ENCODE assay signal across 1 cellular context in the genomic region with DNA sequence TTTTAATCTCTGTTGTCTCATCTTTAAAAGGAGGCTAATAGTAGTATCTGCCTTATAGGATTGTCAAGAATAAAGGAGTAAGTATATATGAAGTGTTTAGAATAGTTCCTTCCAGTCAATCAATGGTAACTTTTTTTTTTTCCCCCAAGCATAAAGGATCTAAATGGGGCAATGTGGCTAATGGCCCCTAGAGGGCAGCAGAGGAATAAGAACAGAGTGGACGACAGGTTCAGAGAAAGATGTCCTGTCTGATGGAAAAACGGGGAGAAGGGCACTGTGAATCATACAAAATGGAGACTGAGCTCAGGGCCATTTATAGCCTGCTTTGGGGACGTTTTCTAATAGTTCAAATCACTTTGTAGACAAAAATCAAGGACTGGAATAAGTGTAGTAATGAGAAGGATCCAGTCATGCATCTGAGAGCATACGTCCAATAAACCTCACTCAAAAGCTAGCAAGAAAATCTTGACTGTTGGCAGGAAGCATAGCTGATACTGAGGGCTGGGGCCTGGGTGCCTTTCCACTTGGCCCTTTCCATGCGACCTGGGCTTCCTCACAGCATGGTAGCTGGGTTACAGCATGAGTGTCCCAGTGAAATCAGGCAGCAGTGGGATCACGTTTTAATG.
TF ChIP-seq lines count a peak whose summit lies in the region.

No MANE protein-coding gene starts in this region.

TF ChIP-seq in HEK293, 187 proteins besides CTCF, POLR2A, EP300 and RAD21 (continued from another document):
- TF ChIP-seq ZNF449 (tag by site-specific recombination; IDR thresholded peaks at IDR 0.05) (no peak), ZNF654 (tag by site-specific recombination; IDR thresholded peaks at IDR 0.05; ENCODE audit: low read depth) (peak; percentile 93), ZNF324 (tag by site-specific recombination; IDR thresholded peaks at IDR 0.05) (no peak), ZNF335 (tag by site-specific recombination; conservative IDR thresholded peaks at IDR 0.05) (0 out of 2 replicates have a peak, but pooled peaks have one; percentile 29), ZBTB7A (tag by site-specific recombination; IDR thresholded peaks at IDR 0.05; ENCODE audit: low read depth) (no peak)
- TF ChIP-seq, protein P1, sequence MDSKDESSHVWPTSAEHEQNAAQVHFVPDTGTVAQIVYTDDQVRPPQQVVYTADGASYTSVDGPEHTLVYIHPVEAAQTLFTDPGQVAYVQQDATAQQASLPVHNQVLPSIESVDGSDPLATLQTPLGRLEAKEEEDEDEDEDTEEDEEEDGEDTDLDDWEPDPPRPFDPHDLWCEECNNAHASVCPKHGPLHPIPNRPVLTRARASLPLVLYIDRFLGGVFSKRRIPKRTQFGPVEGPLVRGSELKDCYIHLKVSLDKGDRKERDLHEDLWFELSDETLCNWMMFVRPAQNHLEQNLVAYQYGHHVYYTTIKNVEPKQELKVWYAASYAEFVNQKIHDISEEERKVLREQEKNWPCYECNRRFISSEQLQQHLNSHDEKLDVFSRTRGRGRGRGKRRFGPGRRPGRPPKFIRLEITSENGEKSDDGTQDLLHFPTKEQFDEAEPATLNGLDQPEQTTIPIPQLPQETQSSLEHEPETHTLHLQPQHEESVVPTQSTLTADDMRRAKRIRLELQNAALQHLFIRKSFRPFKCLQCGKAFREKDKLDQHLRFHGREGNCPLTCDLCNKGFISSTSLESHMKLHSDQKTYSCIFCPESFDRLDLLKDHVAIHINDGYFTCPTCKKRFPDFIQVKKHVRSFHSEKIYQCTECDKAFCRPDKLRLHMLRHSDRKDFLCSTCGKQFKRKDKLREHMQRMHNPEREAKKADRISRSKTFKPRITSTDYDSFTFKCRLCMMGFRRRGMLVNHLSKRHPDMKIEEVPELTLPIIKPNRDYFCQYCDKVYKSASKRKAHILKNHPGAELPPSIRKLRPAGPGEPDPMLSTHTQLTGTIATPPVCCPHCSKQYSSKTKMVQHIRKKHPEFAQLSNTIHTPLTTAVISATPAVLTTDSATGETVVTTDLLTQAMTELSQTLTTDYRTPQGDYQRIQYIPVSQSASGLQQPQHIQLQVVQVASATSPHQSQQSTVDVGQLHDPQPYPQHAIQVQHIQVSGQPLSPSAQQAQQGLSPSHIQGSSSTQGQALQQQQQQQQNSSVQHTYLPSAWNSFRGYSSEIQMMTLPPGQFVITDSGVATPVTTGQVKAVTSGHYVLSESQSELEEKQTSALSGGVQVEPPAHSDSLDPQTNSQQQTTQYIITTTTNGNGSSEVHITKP (tag by site-specific recombination; IDR thresholded peaks at IDR 0.05), result no peak
TF ChIP-seq in HEK293: peak in this region for 9.
